Comparison of ENCODE assay signal across 13 cellular contexts in genomic region chr7:114155766-114156110, GRCh38.
DNase-seq lines count a peak whose midpoint lies in the region; ATAC-seq, FAIRE-seq and TF ChIP-seq lines count a peak whose summit lies in the region.
"Had no signal": no experiment of that assay in that cellular context is flagged by ENCODE, and none has a peak within 500 bp of the region (broad histone marks: within the 10 kb centered on the region; RNA-seq: fewer than 3 reads in every experiment).

No MANE protein-coding gene starts in this region.

- peak overlapping the region; percentile 91; the same call in 1 of the 2 replicates for H2BK20ac ChIP-seq in H1 (ENCODE audit: low read length)

- no peaks in the 10 kb centered on the region for H3K79me1 ChIP-seq in H1 (ENCODE audit: low read depth, low read length)

- H4K20me1 ChIP-seq in H1 (replicated peaks in 1 of 2; ENCODE audit: control insufficient read depth in 1 of 2, insufficient read depth in 2 of 2, low read length in 2 of 2), result no peaks in the 10 kb centered on the region
- H4K20me1 ChIP-seq: BLaER1 treated with 17β-estradiol and CSF1 and Interleukin-3, amounts not matched to agents 10 nM and 100 nM had no signal

- peak overlapping the region; percentile 88; the same call in 1 of the 2 replicates for H2AK5ac ChIP-seq in H1 (ENCODE audit: low read depth, low read length)

- H2BK15ac ChIP-seq in H1 (ENCODE audit: low read length), result no peak overlapping the region

- DNase-seq in H1 (ENCODE audit: low read depth in 1 of 2, low spot score in 2 of 2) (no peak), nephron progenitor cell (no peak), Right ventricle myocardium superior (no peak), NCI-H524 treated with DMSO at 0.1 percent for 48 hours (lab: John Stamatoyannopoulos, UW) (no peak), HT-29 (ENCODE audit: low spot score) (no peak)
- DNase-seq: Calu3; CD8-positive, alpha-beta T cell; DMS79 treated with DMSO at 0.1 percent for 48 hours; GF-D8; HCEC 1CT had no signal

- H2AFZ ChIP-seq in H1 (ENCODE audit: low read length), result peak overlapping the region; percentile 28; the same call in 1 of the 2 replicates

- H3K36me3 ChIP-seq in HUES48 (ENCODE audit: control insufficient read depth, insufficient read depth, low read length), result no peaks in the 10 kb centered on the region
- no peaks in the 10 kb centered on the region for H3K36me3 ChIP-seq in H1 (ENCODE audit: control insufficient read depth in 2 of 4, insufficient read depth in 4 of 4, low read length in 3 of 4)
- H3K36me3 ChIP-seq: BLaER1 treated with 17β-estradiol and CSF1 and Interleukin-3, amounts not matched to agents 10 nM and 100 nM had no signal

- H2BK12ac ChIP-seq in H1 (ENCODE audit: low read depth, low read length), result peak overlapping the region; percentile 84

- no peak overlapping the region for H2BK120ac ChIP-seq in H1 (replicated peaks; ENCODE audit: low read depth, low read length)

- CTCF ChIA-PET in H1 (lab: Charles Lee; ENCODE audit: partially characterized antibody), result no interaction called here

- peak overlapping the region; percentile 72 for H3K27ac Mint-ChIP-seq in nephron progenitor cell
- H3K27ac Mint-ChIP-seq: B cell; CD8-positive, alpha-beta T cell had no signal

- no peaks in the 10 kb centered on the region for H3K27me3 Mint-ChIP-seq in nephron progenitor cell (ENCODE audit: low read depth, poor library complexity)
- H3K27me3 Mint-ChIP-seq: B cell had no signal

- peak overlapping the region; percentile 84; the same call in 1 of the 2 replicates for H2BK5ac ChIP-seq in H1 (ENCODE audit: low read depth, low read length)

- POLR2A ChIA-PET in H1 (lab: Charles Lee; ENCODE audit: partially characterized antibody), result no interaction called here

- no peak overlapping the region for H3K23ac ChIP-seq in H1 (ENCODE audit: insufficient read length)

- TF ChIP-seq EP300 in H1 (IDR thresholded peaks at IDR 0.05; ENCODE audit: borderline replicate concordance in 1 of 2, low read depth in 2 of 2, low read length in 2 of 2), result no peak

- H3K4me1 ChIP-seq in HUES48 (ENCODE audit: control insufficient read depth, insufficient read depth, low read length) (peaks cover 47% of the 10 kb centered on the region), H1 (replicated peaks in 1 of 4; ENCODE audit: control insufficient read depth in 3 of 4, insufficient read depth in 4 of 4, low read length in 3 of 4) (peaks cover 4 to 15% (median 13%) of the 10 kb centered on the region in 4 experiments)
- H3K4me1 ChIP-seq: BLaER1 treated with 17β-estradiol and CSF1 and Interleukin-3, amounts not matched to agents 10 nM and 100 nM had no signal

- no peak for TF ChIP-seq RAD21 in H1 (IDR thresholded peaks at IDR 0.05 in 1 of 2, conservative IDR thresholded peaks at IDR 0.05 in 1 of 2; ENCODE audit: low read depth in 2 of 2, low read length in 2 of 2)

- no peak overlapping the region for H3K14ac ChIP-seq in H1 (ENCODE audit: insufficient read length)

- H3K4me2 ChIP-seq in H1 (ENCODE audit: insufficient read depth in 1 of 2, low read depth in 2 of 2, low read length in 2 of 2), result 0 out of 4 replicates have a peak overlapping the region, but pooled peaks of 1 of the 2 experiments have one; percentile 19
- H3K4me2 ChIP-seq: BLaER1 treated with 17β-estradiol and CSF1 and Interleukin-3, amounts not matched to agents 10 nM and 100 nM had no signal

- no peak for TF ChIP-seq CTCF in H1 (IDR thresholded peaks at IDR 0.05; ENCODE audit: control extremely low read depth in 1 of 3, insufficient read depth in 1 of 3, low read depth in 1 of 3, low read length in 3 of 3)
- no peak for TF ChIP-seq CTCF in nephron progenitor cell (IDR thresholded peaks at IDR 0.05)

- ATAC-seq in Right ventricle myocardium superior (ENCODE audit: poor library complexity), result no peak
- ATAC-seq: CD8-positive, alpha-beta T cell had no signal

- H3K4ac ChIP-seq in H1 (replicated peaks; ENCODE audit: insufficient read length, low read depth, low read length), result no peak overlapping the region

- peaks cover 10% of the 10 kb centered on the region for H3K4me1 Mint-ChIP-seq in nephron progenitor cell
- H3K4me1 Mint-ChIP-seq: B cell had no signal

- H4K91ac ChIP-seq in H1 (replicated peaks; ENCODE audit: insufficient read length, low read length), result no peak overlapping the region

- H3K4me3 ChIP-seq in HUES48 (ENCODE audit: low read depth, low read length) (no peak overlapping the region), H1 (ENCODE audit: extremely low read depth in 1 of 4, insufficient read depth in 2 of 4, low read depth in 3 of 4, low read length in 4 of 4) (no peak overlapping the region)
- H3K4me3 ChIP-seq: BLaER1 treated with 17β-estradiol and CSF1 and Interleukin-3, amounts not matched to agents 10 nM and 100 nM had no signal

- intact Hi-C loops in Right ventricle myocardium superior (cut with DNase I), result no loop called here

- H3K9ac ChIP-seq in HUES48 (ENCODE audit: low read depth, low read length), result no peak overlapping the region
- H3K9ac ChIP-seq in H1 (replicated peaks in 1 of 4; ENCODE audit: extremely low read depth in 1 of 4, low read depth in 3 of 4, low read length in 3 of 4), result no peak overlapping the region
- H3K9ac ChIP-seq: BLaER1 treated with 17β-estradiol and CSF1 and Interleukin-3, amounts not matched to agents 10 nM and 100 nM had no signal

- 78% methylated on average over 5 of the region's 5 CpGs; no CpG with 5 or more reads in 1 of the 2 experiments for WGBS in H1 (ENCODE audit: extremely low coverage in 1 of 2, insufficient coverage in 1 of 2, insufficient read length in 1 of 2, insufficient replicate concordance in 2 of 2, low coverage in 1 of 2, low lambda C conversion rate in 2 of 2, missing lambda C conversion rate in 1 of 2), 2 experiments

- H3K9me3 ChIP-seq in HUES48 (ENCODE audit: control insufficient read depth, insufficient read depth, low read length), result no peaks in the 10 kb centered on the region
- H3K9me3 ChIP-seq in H1 (ENCODE audit: insufficient read depth in 2 of 2, low read depth in 1 of 2, low read length in 1 of 2), result no peaks in the 10 kb centered on the region
- H3K9me3 ChIP-seq: BLaER1 treated with 17β-estradiol and CSF1 and Interleukin-3, amounts not matched to agents 10 nM and 100 nM had no signal

- no peak overlapping the region for H3K4me3 Mint-ChIP-seq in nephron progenitor cell
- H3K4me3 Mint-ChIP-seq: B cell; CD8-positive, alpha-beta T cell had no signal

- no peaks in the 10 kb centered on the region for H3K9me3 Mint-ChIP-seq in nephron progenitor cell
- H3K9me3 Mint-ChIP-seq: CD8-positive, alpha-beta T cell had no signal

- peak overlapping the region; percentile 36; the same call in 1 of the 2 replicates for H3K18ac ChIP-seq in H1 (ENCODE audit: extremely low read depth, low read length)

- FAIRE-seq in H1 (lab: Jason Lieb, UNC), result no peak

- H4K8ac ChIP-seq in H1 (ENCODE audit: extremely low read depth, insufficient read depth, low read length), result no peak overlapping the region

- H3K27ac ChIP-seq in HUES48 (ENCODE audit: low read depth, low read length) (peak overlapping the region; percentile 9), H1 (ENCODE audit: low read depth, low read length) (no peak overlapping the region)
- H3K27ac ChIP-seq: BLaER1 treated with 17β-estradiol and CSF1 and Interleukin-3, amounts not matched to agents 10 nM and 100 nM had no signal

- no peak overlapping the region for H4K5ac ChIP-seq in H1 (ENCODE audit: insufficient read length, low read depth, low read length)

- no peaks in the 10 kb centered on the region for H3K79me2 ChIP-seq in H1 (ENCODE audit: control insufficient read depth in 1 of 2, insufficient read depth in 2 of 2, low read length in 2 of 2)

- no peak for TF ChIP-seq POLR2A in H1 (IDR thresholded peaks at IDR 0.05; ENCODE audit: control extremely low read depth in 1 of 2, low read depth in 2 of 2, low read length in 2 of 2)

- H3K27me3 ChIP-seq in HUES48 (ENCODE audit: control insufficient read depth, insufficient read depth, low read length), result no peaks in the 10 kb centered on the region
- no peaks in the 10 kb centered on the region for H3K27me3 ChIP-seq in H1 (replicated peaks in 1 of 4; ENCODE audit: control insufficient read depth in 3 of 4, extremely low read depth in 1 of 4, insufficient read depth in 3 of 4, low read length in 3 of 4)
- H3K27me3 ChIP-seq: BLaER1 treated with 17β-estradiol and CSF1 and Interleukin-3, amounts not matched to agents 10 nM and 100 nM had no signal

- H3K23me2 ChIP-seq in H1 (ENCODE audit: low read depth, low read length), result no peaks in the 10 kb centered on the region

- H3K36me3 Mint-ChIP-seq in nephron progenitor cell (ENCODE audit: low read depth), result no peaks in the 10 kb centered on the region
- H3K36me3 Mint-ChIP-seq: CD8-positive, alpha-beta T cell had no signal

- no peak overlapping the region for H3K56ac ChIP-seq in H1 (replicated peaks; ENCODE audit: insufficient read length, low read depth, low read length)

TF ChIP-seq in H1, 55 proteins besides CTCF, POLR2A, EP300 and RAD21:
- no peak for TF ChIP-seq NRF1 (IDR thresholded peaks at IDR 0.05; ENCODE audit: low read depth, low read length)
- TF ChIP-seq MAFK (IDR thresholded peaks at IDR 0.05; ENCODE audit: low read depth, low read length), result no peak
